ENCODE assay signal across 9 cellular contexts in the genomic region with DNA sequence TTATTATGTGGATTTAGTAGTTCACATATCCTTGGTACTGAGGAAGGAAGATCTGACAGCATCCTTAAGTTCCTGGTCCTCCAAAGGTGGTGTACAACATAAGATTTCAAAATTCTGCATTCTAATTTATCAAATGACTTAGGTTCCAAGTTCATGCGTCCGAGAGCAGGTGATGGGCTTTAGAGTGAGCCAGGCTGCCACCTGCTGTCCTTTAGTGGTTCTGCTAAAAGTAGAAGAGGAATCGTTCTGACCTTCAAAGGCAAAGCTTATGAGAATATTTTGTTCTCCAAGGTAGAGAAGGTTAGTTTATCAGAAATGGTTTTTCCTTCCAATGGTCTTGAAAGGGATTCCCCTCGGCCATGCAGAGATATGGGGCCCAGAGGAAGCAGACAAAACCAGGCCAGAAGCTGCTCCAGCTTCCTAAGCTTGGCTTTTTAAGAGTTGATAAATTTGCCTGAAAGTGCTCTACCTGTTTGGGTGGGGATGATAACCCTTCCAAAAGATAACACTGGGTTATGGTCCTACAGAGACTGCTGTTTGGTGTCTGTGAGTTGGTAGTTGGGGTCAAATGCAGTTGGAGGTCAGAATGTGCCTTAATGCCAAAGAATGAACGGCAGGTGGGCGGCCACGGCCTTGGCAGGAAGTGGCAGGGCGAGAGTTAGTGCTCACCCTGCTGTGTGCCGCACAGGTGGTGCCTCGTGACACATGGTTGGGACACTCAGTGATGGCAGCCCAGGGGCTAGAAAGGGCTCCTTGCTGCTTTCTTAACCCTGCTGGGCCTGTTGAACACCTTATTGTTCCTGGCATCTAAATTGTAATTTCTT. TPM values are rescaled to one million over a fixed set of nuclear protein-coding genes. Genes with fewer than 3 reads are reported as not detected.
A peak's percentile ranks its signal among the peaks of the same experiment; 100 is the strongest.
DNase-seq lines count a peak whose midpoint lies in the region; ATAC-seq and TF ChIP-seq lines count a peak whose summit lies in the region.
"Had no signal": no experiment of that assay in that cellular context is flagged by ENCODE, and none has a peak within 500 bp of the region (broad histone marks: within the 10 kb centered on the region; RNA-seq: fewer than 3 reads in every experiment).

No MANE protein-coding gene starts in this region.

- DNase-seq in CD4-positive, alpha-beta memory T cell, result peak; percentile 66 to 71 (median 68)
- DNase-seq in HUDEP-2 (lab: John Stamatoyannopoulos, UW; ENCODE audit: unreplicated experiment in 76 of 76), result peak in 55 of 76 experiments; percentile 11 to 68 (median 40)
- peak; percentile 69 to 71 for DNase-seq in activated T-cell treated with anti-CD3 and anti-CD28 coated beads, Interleukin-2, amount 50 U/mL, for 48 hours
- DNase-seq in fibroblast of lung (ENCODE audit: low read depth in 2 of 2), result peak; percentile 46 to 76
- DNase-seq in upper lobe of left lung, result peak in 1 of 2 donors; percentile 74

- H3K27me3 Mint-ChIP-seq in CD4-positive, alpha-beta memory T cell, result no peaks in the 10 kb centered on the region

- peaks cover 18% of the 10 kb centered on the region for H3K4me1 ChIP-seq in CD4-positive, alpha-beta memory T cell (ENCODE audit: insufficient read depth, low read length)
- H3K4me1 ChIP-seq in OCI-LY3 (ENCODE audit: low read length) (peaks cover 5% of the 10 kb centered on the region), fibroblast of lung (ENCODE audit: control insufficient read depth, extremely low read depth, insufficient read depth, low read length) (peaks cover 4% of the 10 kb centered on the region), neutrophil (ENCODE audit: control insufficient read depth in 1 of 2, insufficient read depth in 1 of 2, low read depth in 1 of 2, low read length in 1 of 2) (peaks cover 26 to 42% of the 10 kb centered on the region in 2 experiments), upper lobe of left lung (peaks cover 21 to 25% (median 22%) of the 10 kb centered on the region in 4 donors)

- H3K79me2 ChIP-seq in OCI-LY3 (ENCODE audit: low read length), result 0 out of 2 replicates have a peak, but pooled peaks cover under 1% of the 10 kb centered on the region
- no peaks in the 10 kb centered on the region for H3K79me2 ChIP-seq in fibroblast of lung (ENCODE audit: control insufficient read depth, insufficient read depth, low read length)

- 50 to 52% methylated on average over 10 of the region's 10 CpGs for WGBS in upper lobe of left lung, 2 donors

- H3K27me3 ChIP-seq in CD4-positive, alpha-beta memory T cell (ENCODE audit: insufficient read depth, low read length), result no peaks in the 10 kb centered on the region
- H3K27me3 ChIP-seq in OCI-LY3 (ENCODE audit: low read depth, low read length) (no peaks in the 10 kb centered on the region), fibroblast of lung (ENCODE audit: control insufficient read depth, insufficient read depth, low read length) (no peaks in the 10 kb centered on the region), neutrophil (no peaks in the 10 kb centered on the region), upper lobe of left lung (no peaks in the 10 kb centered on the region)

- H3K4me2 ChIP-seq in OCI-LY3 (ENCODE audit: low read length), result no peak overlapping the region
- no peak overlapping the region for H3K4me2 ChIP-seq in fibroblast of lung (ENCODE audit: extremely low read depth, insufficient read depth, low read length)

- ATAC-seq in upper lobe of left lung (ENCODE audit: low FRiP score in 2 of 2) (peak in 1 of 2 donors; percentile 54), GM18870 (IDR thresholded peaks at IDR 0.05; ENCODE audit: unreplicated experiment) (no peak)

- H3K9me3 ChIP-seq in CD4-positive, alpha-beta memory T cell (ENCODE audit: control insufficient read depth in 1 of 2, low read length in 2 of 2), result no peaks in the 10 kb centered on the region
- H3K9me3 ChIP-seq in OCI-LY3 (ENCODE audit: insufficient read depth, low read length), result no peaks in the 10 kb centered on the region
- no peaks in the 10 kb centered on the region for H3K9me3 ChIP-seq in fibroblast of lung (ENCODE audit: control insufficient read depth, insufficient read depth, low read depth, low read length)
- no peaks in the 10 kb centered on the region for H3K9me3 ChIP-seq in neutrophil
- H3K9me3 ChIP-seq in upper lobe of left lung, result no peaks in the 10 kb centered on the region

- H3K36me3 ChIP-seq in CD4-positive, alpha-beta memory T cell (ENCODE audit: insufficient read depth, low read length), result no peaks in the 10 kb centered on the region
- H3K36me3 ChIP-seq in OCI-LY3 (replicated peaks; ENCODE audit: low read depth, low read length), result no peaks in the 10 kb centered on the region
- H3K36me3 ChIP-seq in fibroblast of lung (ENCODE audit: control insufficient read depth, insufficient read depth, low read length), result peaks cover 2% of the 10 kb centered on the region
- H3K36me3 ChIP-seq in neutrophil, result peaks cover 16% of the 10 kb centered on the region
- peaks cover under 1 to 18% (median 10%) of the 10 kb centered on the region in 4 donors for H3K36me3 ChIP-seq in upper lobe of left lung

- no peak overlapping the region for H3K9ac ChIP-seq in OCI-LY3 (ENCODE audit: low read length)
- H3K9ac ChIP-seq in fibroblast of lung (ENCODE audit: insufficient read depth, low read length), result no peak overlapping the region

- no peak overlapping the region for H2AFZ ChIP-seq in OCI-LY3 (ENCODE audit: low read depth, low read length)
- H2AFZ ChIP-seq in fibroblast of lung (ENCODE audit: low read length), result no peak overlapping the region

- no peak for TF ChIP-seq EP300 in upper lobe of left lung (IDR thresholded peaks at IDR 0.05)

- H3K27ac ChIP-seq in CD4-positive, alpha-beta memory T cell (ENCODE audit: low read depth, low read length), result no peak overlapping the region
- H3K27ac ChIP-seq in OCI-LY3 (ENCODE audit: low read length) (no peak overlapping the region), fibroblast of lung (ENCODE audit: insufficient read depth, low read length) (no peak overlapping the region), neutrophil (peak overlapping the region; percentile 37), upper lobe of left lung (peak overlapping the region in 1 of 4 donors; percentile 5)

- no peaks in the 10 kb centered on the region for H4K20me1 ChIP-seq in OCI-LY3 (ENCODE audit: insufficient read depth, low read length)
- H4K20me1 ChIP-seq in fibroblast of lung (ENCODE audit: control insufficient read depth, extremely low read depth, insufficient read depth, low read length), result no peaks in the 10 kb centered on the region

- peak; percentile 87 for TF ChIP-seq CTCF in OCI-LY3 (IDR thresholded peaks at IDR 0.05; ENCODE audit: low read depth, low read length)
- peak; percentile 76 to 82 for TF ChIP-seq CTCF in fibroblast of lung (conservative IDR thresholded peaks at IDR 0.05 in 1 of 2, IDR thresholded peaks at IDR 0.05 in 1 of 2; ENCODE audit: low read depth in 1 of 2, low read length in 2 of 2)
- TF ChIP-seq CTCF in neutrophil (IDR thresholded peaks at IDR 0.05), result peak; percentile 80
- TF ChIP-seq CTCF in upper lobe of left lung (IDR thresholded peaks at IDR 0.05), result peak; percentile 64 to 86 (median 72)

- H3K4me1 Mint-ChIP-seq in CD4-positive, alpha-beta memory T cell, result peaks cover 18 to 36% (median 29%) of the 10 kb centered on the region in 4 donors

- TF ChIP-seq POLR2A in upper lobe of left lung (IDR thresholded peaks at IDR 0.05), result no peak

- POLR2A ChIA-PET in CD4-positive, alpha-beta memory T cell (lab: Charles Lee; ENCODE audit: partially characterized antibody), result interaction anchor here (0.7 to 3.6 kb wide), 7 partner anchors 101 to 213 kb away, joined by 3 to 57 read pairs (median 12); partner anchors contain the start of genes ADIPOR2 and DCP1B

- CTCF ChIA-PET in CD4-positive, alpha-beta memory T cell (lab: Charles Lee; ENCODE audit: partially characterized antibody), result interaction anchor here (0.6 to 16.4 kb wide), 51 partner anchors 8 to 801 kb away, joined by 3 to 612 read pairs (median 4); partner anchors contain the start of genes ADIPOR2 and WNT5B

- H3K9me3 Mint-ChIP-seq in CD4-positive, alpha-beta memory T cell, result peaks cover 0 to 1% (median 0%) of the 10 kb centered on the region in 8 donors

- H3K27ac Mint-ChIP-seq in CD4-positive, alpha-beta memory T cell, result peak overlapping the region; percentile 41 to 91 (median 80)

- H3K4me3 ChIP-seq in CD4-positive, alpha-beta memory T cell (ENCODE audit: low read length in 2 of 2), result no peak overlapping the region
- H3K4me3 ChIP-seq in OCI-LY3 (ENCODE audit: low read length) (no peak overlapping the region), fibroblast of lung (replicated peaks in 1 of 4; ENCODE audit: control extremely low read depth in 1 of 4, insufficient read depth in 1 of 4, low read depth in 3 of 4, low read length in 4 of 4) (no peak overlapping the region), neutrophil (ENCODE audit: low read depth in 1 of 2, low read length in 1 of 2) (no peak overlapping the region), upper lobe of left lung (no peak overlapping the region)

- intact Hi-C loops in CD4-positive, alpha-beta memory T cell (cut with micrococcal nuclease), result loop anchor here (1.0 to 10.0 kb wide), 5 partner anchors 139 to 993 kb away; no protein-coding TSS in a partner anchor

- peak overlapping the region in 6 of 8 donors; percentile 11 to 61 (median 51) for H3K4me3 Mint-ChIP-seq in CD4-positive, alpha-beta memory T cell

- H3K36me3 Mint-ChIP-seq in CD4-positive, alpha-beta memory T cell, result peaks cover 0 to 16% of the 10 kb centered on the region in 2 donors

RNA-seq across cellular contexts. Expression of gene LRTM2, which starts 29.0 kb away (rescaled TPM):
- total RNA-seq in CD4-positive, alpha-beta memory T cell, result not detected
- not detected for polyA plus RNA-seq in CD4-positive, alpha-beta memory T cell
- total RNA-seq in fibroblast of lung (not detected in 2 replicates), upper lobe of left lung (not detected)
- not detected in 2 replicates for polyA plus RNA-seq in fibroblast of lung
- polyA plus RNA-seq in fibroblast of lung (2012), result not detected in 2 replicates
- not detected in 2 replicates for polyA minus RNA-seq in fibroblast of lung (ENCODE audit: low replicate concordance)
- total RNA-seq: urinary bladder had no signal
- polyA plus RNA-seq: urinary bladder had no signal
